ENCODE assay signal across 11 cellular contexts in the genomic region with DNA sequence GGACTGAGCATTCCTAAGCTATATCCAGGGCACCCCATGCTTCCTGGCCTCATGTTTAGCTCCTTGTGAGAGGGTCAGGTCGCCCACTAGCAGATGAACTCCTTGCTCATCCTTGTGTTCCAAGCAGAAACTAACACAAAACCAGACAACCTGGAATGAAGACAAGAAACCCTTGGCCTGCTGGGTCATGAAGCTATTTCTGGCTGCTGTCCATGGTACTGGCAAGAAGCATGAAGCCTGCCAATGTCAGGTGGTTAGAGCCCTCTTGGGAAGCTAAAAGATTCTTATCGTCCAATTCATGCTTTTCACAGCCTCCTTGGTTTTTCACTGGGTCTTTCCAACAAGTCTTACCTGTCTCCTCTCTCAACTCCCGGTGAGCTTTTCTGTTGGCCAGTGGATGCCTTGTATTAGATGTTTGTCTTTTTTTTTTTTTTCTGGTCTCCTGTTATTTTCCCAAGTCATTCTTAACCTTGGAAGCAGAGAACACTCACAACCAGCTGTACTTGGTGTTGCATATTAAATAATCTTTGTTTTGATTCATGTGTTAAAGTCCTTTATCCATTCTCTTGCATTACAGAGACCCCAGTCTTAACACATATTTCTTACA.
DNase-seq lines count a peak whose midpoint lies in the region; ATAC-seq and TF ChIP-seq lines count a peak whose summit lies in the region.
"Had no signal": no experiment of that assay in that cellular context is flagged by ENCODE, and none has a peak within 500 bp of the region (broad histone marks: within the 10 kb centered on the region; RNA-seq: fewer than 3 reads in every experiment).

No MANE protein-coding gene starts in this region.

- no peaks in the 10 kb centered on the region for H3K36me3 ChIP-seq in cardiac muscle cell
- H3K36me3 ChIP-seq in colonic mucosa: no peaks in the 10 kb centered on the region

- no peak for TF ChIP-seq CTCF in cardiac muscle cell (IDR thresholded peaks at IDR 0.05; ENCODE audit: low read depth, low read length)
- no peak for TF ChIP-seq CTCF in colonic mucosa (IDR thresholded peaks at IDR 0.05)

- no peak overlapping the region for H3K9ac ChIP-seq in colonic mucosa (ENCODE audit: low read depth in 2 of 2, low read length in 2 of 2)

- peaks cover 24% of the 10 kb centered on the region for H3K27me3 Mint-ChIP-seq in activated T-helper 17 cell treated with anti-CD3 and anti-CD28 coated beads, Interleukin-2, amount 50 U/mL, for 72 hours

- ATAC-seq in Right ventricle myocardium inferior (no peak), SK-N-SH treated with all-trans-retinoic acid at 6 μM for 48 hours (peak; percentile 49), GM18502 (IDR thresholded peaks at IDR 0.05; ENCODE audit: poor library complexity, unreplicated experiment) (no peak)
- no peak for ATAC-seq in activated T-helper 17 cell treated with anti-CD3 and anti-CD28 coated beads, Interleukin-2, amount 50 U/mL, for 72 hours (replicated peaks)

- H3K27ac Mint-ChIP-seq in activated T-helper 17 cell treated with anti-CD3 and anti-CD28 coated beads, Interleukin-2, amount 50 U/mL, for 72 hours: no peak overlapping the region
- H3K27ac Mint-ChIP-seq: activated T-cell treated with anti-CD3 and anti-CD28 coated beads, Interleukin-2, amount 50 U/mL, for 24 hours had no signal

- H3K4me1 ChIP-seq in cardiac muscle cell (ENCODE audit: low read depth) (no peaks in the 10 kb centered on the region), colonic mucosa (no peaks in the 10 kb centered on the region)

- H3K4me1 Mint-ChIP-seq in activated T-helper 17 cell treated with anti-CD3 and anti-CD28 coated beads, Interleukin-2, amount 50 U/mL, for 72 hours: no peaks in the 10 kb centered on the region

- H3K27ac ChIP-seq in cardiac muscle cell: no peak overlapping the region
- H3K27ac ChIP-seq in colonic mucosa: no peak overlapping the region
- H3K27ac ChIP-seq: C4-2B had no signal

- H3K4me3 ChIP-seq in cardiac muscle cell (no peak overlapping the region), colonic mucosa (no peak overlapping the region)

- no peaks in the 10 kb centered on the region for H3K9me3 ChIP-seq in cardiac muscle cell (ENCODE audit: low read depth)
- H3K9me3 ChIP-seq in colonic mucosa: no peaks in the 10 kb centered on the region

- H3K27me3 ChIP-seq in cardiac muscle cell (peaks cover 11% of the 10 kb centered on the region), colonic mucosa (no peaks in the 10 kb centered on the region)

- peaks cover 5% of the 10 kb centered on the region for H3K9me3 Mint-ChIP-seq in activated T-helper 17 cell treated with anti-CD3 and anti-CD28 coated beads, Interleukin-2, amount 50 U/mL, for 72 hours

- DNase-seq in cardiac muscle cell (ENCODE audit: low read depth in 1 of 2, low spot score in 1 of 2) (peak; percentile 60 to 80), Right ventricle myocardium inferior (ENCODE audit: missing footprints) (no peak), foreskin melanocyte (peak; percentile 17), activated gamma-delta T cell treated with Interleukin-2 at 50 U/mL for 16 hours (no peak), colonic mucosa (no peak)
- DNase-seq: activated T-cell treated with anti-CD3 and anti-CD28 coated beads, Interleukin-2, amount 50 U/mL, for 24 hours; stimulated activated CD4-positive, alpha-beta T cell treated with anti-CD3 and anti-CD28 coated beads, Interleukin-2, amount 100 ng/mL, for 24 hours had no signal

- no peak overlapping the region for H3K4me3 Mint-ChIP-seq in activated T-helper 17 cell treated with anti-CD3 and anti-CD28 coated beads, Interleukin-2, amount 50 U/mL, for 72 hours
- H3K4me3 Mint-ChIP-seq: activated T-cell treated with anti-CD3 and anti-CD28 coated beads, Interleukin-2, amount 50 U/mL, for 24 hours had no signal

- H3K36me3 Mint-ChIP-seq in activated T-helper 17 cell treated with anti-CD3 and anti-CD28 coated beads, Interleukin-2, amount 50 U/mL, for 72 hours (ENCODE audit: low read depth): no peaks in the 10 kb centered on the region

- intact Hi-C loops in Right ventricle myocardium inferior (cut with DNase I): no loop called here
- intact Hi-C loops in colonic mucosa (cut with DNase I): no loop called here

TF ChIP-seq in SK-N-SH treated with all-trans-retinoic acid at 6 μM for 48 hours, 23 proteins besides CTCF, POLR2A, EP300 and RAD21:
- TF ChIP-seq CSRNP3 (CRISPR knock-in tag; IDR thresholded peaks at IDR 0.05) (no peak), SNAI2 (CRISPR knock-in tag; IDR thresholded peaks at IDR 0.05) (0 out of 2 replicates have a peak, but pooled peaks have one; percentile 34)

Comparison
In these comparisons a context has a peak if more than half of its experiments do, and no peak if none do; other contexts are left out.
1. DNase-seq: peak in cardiac muscle cell (2 of 2) and foreskin melanocyte (single experiment); none in Right ventricle myocardium inferior (single experiment), activated gamma-delta T cell treated with Interleukin-2 at 50 U/mL for 16 hours (single experiment) and colonic mucosa (single experiment).